8 cellular contexts compared by ENCODE assay signal in genomic region chr9:4679268-4680177, GRCh38. TPM values are rescaled to one million over a fixed set of nuclear protein-coding genes. Genes with fewer than 3 reads are reported as not detected.
DNase-seq lines count a peak whose midpoint lies in the region; ATAC-seq, FAIRE-seq and TF ChIP-seq lines count a peak whose summit lies in the region.

Gene CDC37L1, plus strand, starts transcription at chr9:4679569. Its CDS starts 199 bp downstream, at chr9:4679768.

- no peak for FAIRE-seq in bronchial epithelial cell (lab: Jason Lieb, UNC)

- 1% methylated on average over 66 of the region's 66 CpGs for WGBS in smooth muscle cell (ENCODE audit: low lambda C conversion rate)

- no peaks in the 10 kb centered on the region for H3K9me3 ChIP-seq in smooth muscle cell (replicated peaks; ENCODE audit: low read depth)

- peaks cover 14% of the 10 kb centered on the region for H3K4me1 ChIP-seq in smooth muscle cell (ENCODE audit: low read depth)

- ATAC-seq in GM18868 (IDR thresholded peaks at IDR 0.05; ENCODE audit: unreplicated experiment) = peak; percentile 98
- peak; percentile 94 for ATAC-seq in HG03108 (IDR thresholded peaks at IDR 0.05; ENCODE audit: unreplicated experiment)

- DNase-seq in AG04449 (ENCODE audit: low read depth, low spot score) (peak; percentile 57), NCI-H2196 (lab: John Stamatoyannopoulos, UW; ENCODE audit: unreplicated experiment) (peak; percentile 100), bronchial epithelial cell (ENCODE audit: low read depth) (peak; percentile 87), iPS-NIHi7 (ENCODE audit: extremely low spot score) (peak; percentile 94), smooth muscle cell (lab: John Stamatoyannopoulos, UW; ENCODE audit: unreplicated experiment) (peak; percentile 93)

- CTCF ChIA-PET in AG04449 (lab: Yijun Ruan, JAX) = interaction anchor here (0.7 to 1.0 kb wide), 3 partner anchors 13 to 39 kb away, joined by 3 read pairs; no protein-coding TSS in a partner anchor

- H3K36me3 ChIP-seq in bronchial epithelial cell (ENCODE audit: control insufficient read depth, insufficient read depth, low read length) (no peaks in the 10 kb centered on the region), smooth muscle cell (ENCODE audit: low read depth) (no peaks in the 10 kb centered on the region)

- H3K4me3 ChIP-seq in AG04449 (ENCODE audit: low read depth, low read length) (peak within 1 kb of the TSS; percentile 91), bronchial epithelial cell (ENCODE audit: low read depth, low read length) (peak within 1 kb of the TSS; percentile 58), smooth muscle cell (peak within 1 kb of the TSS; percentile 86)

- peak within 1 kb of the TSS; percentile 84 for H2AFZ ChIP-seq in smooth muscle cell (ENCODE audit: low read depth)

- peak within 1 kb of the TSS; percentile 99 for H3K27ac ChIP-seq in VCaP
- peak within 1 kb of the TSS; percentile 96 for H3K27ac ChIP-seq in smooth muscle cell (ENCODE audit: low read depth)

- peaks cover 29% of the 10 kb centered on the region for H3K79me2 ChIP-seq in smooth muscle cell (ENCODE audit: low read depth)

- H3K4me2 ChIP-seq in smooth muscle cell = peak within 1 kb of the TSS; percentile 95

- H4K20me1 ChIP-seq in smooth muscle cell (ENCODE audit: low read depth) = peaks cover 15% of the 10 kb centered on the region

- POLR2A ChIA-PET in AG04449 (lab: Yijun Ruan, JAX) = interaction anchor here (0.6 to 1.0 kb wide), 5 partner anchors 13 to 1032 kb away, joined by 3 to 4 read pairs (median 3); partner anchors contain the start of genes RIC1, SLC1A1 and SPATA6L

- peak; percentile 75 for TF ChIP-seq CTCF in AG04449 (IDR thresholded peaks at IDR 0.05; ENCODE audit: insufficient read depth, low read length, missing control alignments)
- peak; percentile 75 for TF ChIP-seq CTCF in VCaP (conservative IDR thresholded peaks at IDR 0.05)
- peak; percentile 70 for TF ChIP-seq CTCF in bronchial epithelial cell (IDR thresholded peaks at IDR 0.05; ENCODE audit: insufficient read depth, low read length, severe bottlenecking)
- peak; percentile 55 for TF ChIP-seq CTCF in smooth muscle cell (IDR thresholded peaks at IDR 0.05; ENCODE audit: borderline replicate concordance, insufficient read depth, poor library complexity, severe bottlenecking)

- peak within 1 kb of the TSS; percentile 85 for H3K9ac ChIP-seq in smooth muscle cell (ENCODE audit: low read depth)

- H3K27me3 ChIP-seq in bronchial epithelial cell (ENCODE audit: control insufficient read depth, insufficient read depth, low read length) = no peaks in the 10 kb centered on the region
- no peaks in the 10 kb centered on the region for H3K27me3 ChIP-seq in smooth muscle cell (ENCODE audit: low read depth)

- H3F3A ChIP-seq in smooth muscle cell (ENCODE audit: low read depth) = peaks cover 3% of the 10 kb centered on the region

RNA-seq across cellular contexts. Expression of gene CDC37L1, which starts in this region (rescaled TPM):
- 14.0 and 22.1 TPM in 2 replicates for total RNA-seq in bronchial epithelial cell
- 19.2 and 35.8 TPM in 2 replicates for total RNA-seq in smooth muscle cell
- 11.7 and 16.0 TPM in 2 replicates for polyA plus RNA-seq in smooth muscle cell

Comparison
In these comparisons a context has a peak if more than half of its experiments do, and no peak if none do; other contexts are left out.
1. Peak in every context shown above with its lines: DNase-seq, ATAC-seq, H3K4me3 ChIP-seq and H3K27ac ChIP-seq.